ENCODE assay signal across 14 cellular contexts in genomic region chr16:46928811-46929210, GRCh38.
"Had no signal": no experiment of that assay in that cellular context is flagged by ENCODE, and none has a peak within 500 bp of the region (broad histone marks: within the 10 kb centered on the region; RNA-seq: fewer than 3 reads in every experiment).

No MANE protein-coding gene starts in this region.

- ATAC-seq: activated T-helper 17 cell treated with anti-CD3 and anti-CD28 coated beads, Interleukin-2, amount 50 U/mL, for 72 hours had no signal

- H3K4me3 ChIP-seq: cardiac muscle cell, hepatocyte, mucosa of descending colon, pancreas had no signal

- H3K9me3 ChIP-seq: mucosa of descending colon, pancreas had no signal

- H3K79me2 ChIP-seq: hepatocyte had no signal

- FAIRE-seq: endometrium, pancreas, urothelium cell line had no signal

- H3K4me2 ChIP-seq: hepatocyte had no signal

- H3K27ac ChIP-seq: cardiac muscle cell, hepatocyte, pancreas had no signal

- H3K9me3 Mint-ChIP-seq: activated naive CD4-positive, alpha-beta T cell treated with anti-CD3 and anti-CD28 coated beads for 36 hours; activated naive CD8-positive, alpha-beta T cell treated with anti-CD3 and anti-CD28 coated beads, Interleukin-2, amount 50 U/mL, for 24 hours; activated T-helper 17 cell treated with anti-CD3 and anti-CD28 coated beads, Interleukin-2, amount 50 U/mL, for 72 hours; naive thymus-derived CD4-positive, alpha-beta T cell had no signal

- H3K36me3 Mint-ChIP-seq: naive thymus-derived CD4-positive, alpha-beta T cell had no signal

- H3K4me1 Mint-ChIP-seq: activated T-helper 17 cell treated with anti-CD3 and anti-CD28 coated beads, Interleukin-2, amount 50 U/mL, for 72 hours had no signal

- H3K27me3 Mint-ChIP-seq: activated naive CD8-positive, alpha-beta T cell treated with anti-CD3 and anti-CD28 coated beads, Interleukin-2, amount 50 U/mL, for 24 hours; activated T-helper 17 cell treated with anti-CD3 and anti-CD28 coated beads, Interleukin-2, amount 50 U/mL, for 72 hours; naive thymus-derived CD4-positive, alpha-beta T cell had no signal

- H3K4me1 ChIP-seq: pancreas had no signal

- DNase-seq: activated CD4-positive, alpha-beta T cell treated with anti-CD3 and anti-CD28 coated beads, Interleukin-2, amount 50 U/mL, for 1 hour; activated naive CD4-positive, alpha-beta T cell treated with anti-CD3 and anti-CD28 coated beads for 36 hours; activated naive CD8-positive, alpha-beta T cell treated with anti-CD3 and anti-CD28 coated beads, Interleukin-2, amount 50 U/mL, for 24 hours; islet precursor cell; mucosa of descending colon; stimulated activated CD4-positive, alpha-beta T cell treated with anti-CD3 and anti-CD28 coated beads, Interleukin-12 subunit alpha, Interleukin-12 subunit beta, amount 100 ng/mL, for 4 hours; stimulated activated CD4-positive, alpha-beta T cell treated with anti-CD3 and anti-CD28 coated beads, Interleukin-2, amount 100 ng/mL, for 24 hours had no signal

- H2AFZ ChIP-seq: hepatocyte had no signal

- H3K27me3 ChIP-seq: cardiac muscle cell, hepatocyte, pancreas had no signal

- H3K4me3 Mint-ChIP-seq: activated naive CD4-positive, alpha-beta T cell treated with anti-CD3 and anti-CD28 coated beads for 36 hours; activated naive CD8-positive, alpha-beta T cell treated with anti-CD3 and anti-CD28 coated beads, Interleukin-2, amount 50 U/mL, for 24 hours; activated T-helper 17 cell treated with anti-CD3 and anti-CD28 coated beads, Interleukin-2, amount 50 U/mL, for 72 hours; naive thymus-derived CD4-positive, alpha-beta T cell had no signal

- H3K27ac Mint-ChIP-seq: activated naive CD4-positive, alpha-beta T cell treated with anti-CD3 and anti-CD28 coated beads for 36 hours; activated naive CD8-positive, alpha-beta T cell treated with anti-CD3 and anti-CD28 coated beads, Interleukin-2, amount 50 U/mL, for 24 hours; activated T-helper 17 cell treated with anti-CD3 and anti-CD28 coated beads, Interleukin-2, amount 50 U/mL, for 72 hours; naive thymus-derived CD4-positive, alpha-beta T cell had no signal
